1 cellular context compared by ENCODE assay signal in genomic region chr20:1568166-1568490, GRCh38.
TF ChIP-seq lines count a peak whose summit lies in the region.

No MANE protein-coding gene starts in this region.

TF ChIP-seq in endothelial cell of umbilical vein, 7 proteins besides CTCF, POLR2A, EP300 and RAD21:
- TF ChIP-seq EZH2 (IDR thresholded peaks at IDR 0.05; ENCODE audit: borderline replicate concordance, low read depth, low read length, severe bottlenecking) (no peak), GATA2 (IDR thresholded peaks at IDR 0.05; ENCODE audit: insufficient read depth, insufficient read length, low read depth, low read length) (no peak), MYC (IDR thresholded peaks at IDR 0.05; ENCODE audit: low read depth, low read length) (no peak), MAX (IDR thresholded peaks at IDR 0.05; ENCODE audit: insufficient read depth, insufficient read length) (no peak), FOS (IDR thresholded peaks at IDR 0.05; ENCODE audit: borderline replicate concordance, insufficient read depth, low read length) (no peak), POLR2AphosphoS5 (IDR thresholded peaks at IDR 0.05; ENCODE audit: insufficient read depth, low read depth, low read length) (no peak), JUN (IDR thresholded peaks at IDR 0.05; ENCODE audit: borderline replicate concordance, insufficient read depth, insufficient read length, low read depth) (no peak)
